In the genomic region with DNA sequence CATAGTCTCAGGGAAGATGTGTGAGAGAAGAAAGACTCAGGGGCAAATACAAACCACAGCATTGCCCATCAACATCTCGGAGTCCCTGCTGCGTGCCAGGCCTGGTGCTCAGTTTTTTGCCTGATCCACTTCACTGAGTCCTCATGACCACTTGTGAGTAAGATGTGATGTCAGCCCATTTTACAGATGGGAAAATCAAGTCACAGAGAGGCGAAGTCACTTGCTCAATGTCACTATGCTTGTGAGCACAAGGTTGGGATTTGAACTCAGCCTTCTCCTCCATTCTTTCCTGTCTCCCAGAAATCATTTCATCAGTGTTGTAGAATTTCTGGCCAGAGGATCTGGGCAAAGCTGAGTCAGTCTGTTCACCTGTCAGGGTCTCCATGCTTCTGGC, we compare ENCODE assay signal across 25 cellular contexts. TPM values are rescaled to one million over a fixed set of nuclear protein-coding genes. Genes with fewer than 3 reads are reported as not detected.
"Had no signal": no experiment of that assay in that cellular context is flagged by ENCODE, and none has a peak within 500 bp of the region (broad histone marks: within the 10 kb centered on the region; RNA-seq: fewer than 3 reads in every experiment).

No MANE protein-coding gene starts in this region.

- H3K4me3 ChIP-seq: breast epithelium, coronary artery, heart right ventricle, spleen, upper lobe of right lung had no signal

- H3K9me3 Mint-ChIP-seq: activated naive CD8-positive, alpha-beta T cell treated with anti-CD3 and anti-CD28 coated beads for 36 hours; activated T-cell treated with anti-CD3 and anti-CD28 coated beads, Interleukin-2, amount 50 U/mL, for 24 hours; activated T-helper 2 cell treated with anti-CD3 and anti-CD28 coated beads, Interferon-gamma antibody, Interleukin-2, Interleukin-4, amounts not matched to agents 10 μg/mL and 5 μg/mL and 100 μg/mL, durations not matched to agents 14 hours and 24 hours and 36 hours; central memory CD8-positive, alpha-beta T cell; memory B cell; neural crest cell had no signal

- DNase-seq: activated CD4-positive, alpha-beta T cell treated with anti-CD3 and anti-CD28 coated beads, Interleukin-2, amount 50 U/mL, for 4 hours; activated CD8-positive, alpha-beta memory T cell treated with anti-CD3 and anti-CD28 coated beads for 24 hours; activated CD8-positive, alpha-beta memory T cell treated with anti-CD3 and anti-CD28 coated beads, Interleukin-2, amount 50 U/mL, for 4 hours; activated naive CD4-positive, alpha-beta T cell; activated naive CD8-positive, alpha-beta T cell treated with anti-CD3 and anti-CD28 coated beads for 36 hours; activated T-cell treated with anti-CD3 and anti-CD28 coated beads, Interleukin-2, amount 50 U/mL, for 24 hours; effector CD4-positive, alpha-beta T cell; erythroblast; heart right ventricle; islet precursor cell; left colon; spleen; stimulated activated CD4-positive, alpha-beta T cell treated with anti-CD3 and anti-CD28 coated beads, Interleukin-4, amount 100 ng/mL, for 1 hour; stimulated activated naive CD4-positive, alpha-beta T cell; T-helper 1 cell; upper lobe of right lung had no signal

- ATAC-seq: heart right ventricle, left colon, upper lobe of right lung had no signal

- H3K27ac ChIP-seq: breast epithelium, coronary artery, heart right ventricle, spleen, upper lobe of right lung had no signal

- H3K36me3 Mint-ChIP-seq: activated naive CD8-positive, alpha-beta T cell treated with anti-CD3 and anti-CD28 coated beads for 36 hours; memory B cell had no signal

- H3K27ac Mint-ChIP-seq: activated naive CD8-positive, alpha-beta T cell treated with anti-CD3 and anti-CD28 coated beads for 36 hours; activated T-cell treated with anti-CD3 and anti-CD28 coated beads, Interleukin-2, amount 50 U/mL, for 24 hours; activated T-helper 2 cell treated with anti-CD3 and anti-CD28 coated beads, Interferon-gamma antibody, Interleukin-2, Interleukin-4, amounts not matched to agents 10 μg/mL and 5 μg/mL and 100 μg/mL, durations not matched to agents 14 hours and 24 hours and 36 hours had no signal

- FAIRE-seq: astrocyte, TTC549 had no signal

- H3K9me3 ChIP-seq: breast epithelium, heart right ventricle, spleen, upper lobe of right lung had no signal

- H3K4me1 ChIP-seq: breast epithelium, upper lobe of right lung had no signal

- H3K4me3 Mint-ChIP-seq: activated naive CD8-positive, alpha-beta T cell treated with anti-CD3 and anti-CD28 coated beads for 36 hours; activated T-cell treated with anti-CD3 and anti-CD28 coated beads, Interleukin-2, amount 50 U/mL, for 24 hours; central memory CD8-positive, alpha-beta T cell; memory B cell; neural crest cell had no signal

- H3K36me3 ChIP-seq: breast epithelium, heart right ventricle, spleen, upper lobe of right lung had no signal

RNA-seq across cellular contexts. Expression of a gene that starts 34.6 kb away (rescaled TPM):
- total RNA-seq: activated naive CD8-positive, alpha-beta T cell treated with anti-CD3 and anti-CD28 coated beads for 36 hours; activated T-helper 2 cell treated with anti-CD3 and anti-CD28 coated beads, Interferon-gamma antibody, Interleukin-2, Interleukin-4, amounts not matched to agents 10 μg/mL and 5 μg/mL and 100 μg/mL, durations not matched to agents 14 hours and 24 hours and 36 hours; myocyte; upper lobe of right lung had no signal
